Comparison of ENCODE assay signal across 10 cellular contexts in genomic region chr1:205668951-205669340, GRCh38. TPM values are rescaled to one million over a fixed set of nuclear protein-coding genes. Genes with fewer than 3 reads are reported as not detected.
DNase-seq lines count a peak whose midpoint lies in the region; ATAC-seq, FAIRE-seq and TF ChIP-seq lines count a peak whose summit lies in the region.
"Had no signal": no experiment of that assay in that cellular context is flagged by ENCODE, and none has a peak within 500 bp of the region (broad histone marks: within the 10 kb centered on the region; RNA-seq: fewer than 3 reads in every experiment).

No MANE protein-coding gene starts in this region.

- H3K9me3 Mint-ChIP-seq in activated B cell treated with CpG ODN at 0.5 μM for 24 hours (no peaks in the 10 kb centered on the region), neural crest cell (no peaks in the 10 kb centered on the region)

- no peak for TF ChIP-seq POLR2A in GM12892 (IDR thresholded peaks at IDR 0.05; ENCODE audit: low read depth, low read length)

- peak overlapping the region; percentile 80 for H3K4me3 Mint-ChIP-seq in activated B cell treated with CpG ODN at 0.5 μM for 24 hours
- H3K4me3 Mint-ChIP-seq in neural crest cell = peak overlapping the region; percentile 84

- H3K27me3 Mint-ChIP-seq in activated B cell treated with CpG ODN at 0.5 μM for 24 hours (no peaks in the 10 kb centered on the region), neural crest cell (ENCODE audit: low read depth) (no peaks in the 10 kb centered on the region)

- FAIRE-seq in GM12892 (lab: Jason Lieb, UNC) = peak; percentile 76

- peak; percentile 45 for ATAC-seq in HG02870 (IDR thresholded peaks at IDR 0.05; ENCODE audit: unreplicated experiment)
- ATAC-seq in activated B cell treated with CpG ODN at 0.5 μM for 24 hours (ENCODE audit: low read depth) = peak; percentile 68
- ATAC-seq in Right ventricle myocardium inferior = no peak
- no peak for ATAC-seq in HG03521 (IDR thresholded peaks at IDR 0.05; ENCODE audit: unreplicated experiment)
- no peak for ATAC-seq in GM21528 (IDR thresholded peaks at IDR 0.05; ENCODE audit: low FRiP score, unreplicated experiment)

- peak overlapping the region; percentile 93 for H3K27ac Mint-ChIP-seq in activated B cell treated with CpG ODN at 0.5 μM for 24 hours
- peak overlapping the region; percentile 86 for H3K27ac Mint-ChIP-seq in neural crest cell (ENCODE audit: unreplicated experiment)

- intact Hi-C loops in activated B cell treated with CpG ODN at 0.5 μM for 24 hours (cut with micrococcal nuclease) = loop anchor here (1.0 to 10.0 kb wide), 7 partner anchors 10 to 1156 kb away; partner anchors contain the start of gene RAB29
- intact Hi-C loops in Right ventricle myocardium inferior (cut with DNase I) = no loop called here

- no peak for TF ChIP-seq CTCF in activated B cell treated with CpG ODN at 0.5 μM for 24 hours (IDR thresholded peaks at IDR 0.05)
- TF ChIP-seq CTCF in neural crest cell (conservative IDR thresholded peaks at IDR 0.05) = no peak

- POLR2A ChIA-PET in activated B cell treated with CpG ODN at 0.5 μM for 24 hours (lab: Charles Lee) = interaction anchor here (0.5 to 4.9 kb wide), 14 partner anchors 10 to 355 kb away, joined by 3 to 62 read pairs (median 5); partner anchors contain the start of genes ELK4, NUCKS1, RAB29 and SLC45A3

- H3K4me1 Mint-ChIP-seq in activated B cell treated with CpG ODN at 0.5 μM for 24 hours (peaks cover 87% of the 10 kb centered on the region), neural crest cell (peaks cover 76% of the 10 kb centered on the region)

- CTCF ChIA-PET in activated B cell treated with CpG ODN at 0.5 μM for 24 hours (lab: Charles Lee) = interaction anchor here (1.4 to 18.8 kb wide), 9 partner anchors 9 to 308 kb away, joined by 4 to 628 read pairs (median 8); partner anchors contain the start of genes RAB29 and SLC45A3

- H3K36me3 Mint-ChIP-seq in activated B cell treated with CpG ODN at 0.5 μM for 24 hours (ENCODE audit: low read depth) (no peaks in the 10 kb centered on the region), neural crest cell (ENCODE audit: low read depth) (no peaks in the 10 kb centered on the region)

- DNase-seq in GM12892 (ENCODE audit: insufficient read length) = peak; percentile 50
- no peak for DNase-seq in activated B cell treated with CpG ODN at 0.5 μM for 24 hours
- DNase-seq in neural crest cell (ENCODE audit: low read depth, low spot score) = peak; percentile 15
- DNase-seq in Right ventricle myocardium inferior (ENCODE audit: missing footprints) = no peak
- no peak for DNase-seq in NCI-H1048 (lab: John Stamatoyannopoulos, UW)
- DNase-seq: effector memory CD4-positive, alpha-beta T cell; NCI-H69 had no signal

RNA-seq across cellular contexts. Expression of gene SLC45A3, which starts 11.4 kb away (rescaled TPM):
- polyA plus RNA-seq in GM12892 (2012; ENCODE audit: missing spikeins) = 3.7 TPM
- total RNA-seq in activated B cell treated with CpG ODN at 0.5 μM for 24 hours (6.9 and 7.4 TPM in 2 replicates), neural crest cell (13.1 and 14.0 TPM in 2 replicates), Right ventricle myocardium inferior (6.5 TPM)

RNA-seq across cellular contexts. Expression of gene ELK4, which starts 37.1 kb away (rescaled TPM):
- 18.7 TPM for polyA plus RNA-seq in GM12892 (2012; ENCODE audit: missing spikeins)
- total RNA-seq in activated B cell treated with CpG ODN at 0.5 μM for 24 hours (130 and 141 TPM in 2 replicates), neural crest cell (30.1 and 33.1 TPM in 2 replicates), Right ventricle myocardium inferior (35.5 TPM)

Comparison
In these comparisons a context has a peak if more than half of its experiments do, and no peak if none do; other contexts are left out.
1. DNase-seq: peak in GM12892 (single experiment) and neural crest cell (single experiment); none in activated B cell treated with CpG ODN at 0.5 μM for 24 hours (single experiment), Right ventricle myocardium inferior (single experiment) and NCI-H1048 (single experiment).
2. ATAC-seq: peak in HG02870 (single experiment) and activated B cell treated with CpG ODN at 0.5 μM for 24 hours (single experiment); none in Right ventricle myocardium inferior (single experiment), HG03521 (single experiment) and GM21528 (single experiment).